9 cellular contexts compared by ENCODE assay signal in genomic region chr5:98796197-98796972, GRCh38.
DNase-seq lines count a peak whose midpoint lies in the region; ATAC-seq and FAIRE-seq lines count a peak whose summit lies in the region.
"Had no signal": no experiment of that assay in that cellular context is flagged by ENCODE, and none has a peak within 500 bp of the region (broad histone marks: within the 10 kb centered on the region; RNA-seq: fewer than 3 reads in every experiment).

No MANE protein-coding gene starts in this region.

- FAIRE-seq in GM19239 (lab: Jason Lieb, UNC), result peak; percentile 58
- FAIRE-seq: colon had no signal

- ATAC-seq in HG03378 (IDR thresholded peaks at IDR 0.05; ENCODE audit: unreplicated experiment), result peak; percentile 65

- DNase-seq in DMS 273 treated with DMSO at 0.1 percent for 48 hours (lab: John Stamatoyannopoulos, UW), result peak; percentile 32
- peak; percentile 29 for DNase-seq in GM19239 (ENCODE audit: insufficient read length, low spot score)
- DNase-seq in RKO (ENCODE audit: low spot score), result peak; percentile 83
- peak; percentile 58 for DNase-seq in amniotic epithelial cell (ENCODE audit: low read depth)
- DNase-seq in hippocampal formation (lab: John Stamatoyannopoulos, UW), result peak; percentile 2 to 28
- DNase-seq in stimulated activated CD4-positive, alpha-beta T cell treated with anti-CD3 and anti-CD28 coated beads, Interleukin-1b, Interleukin-23, amount 100 ng/mL, for 24 hours (ENCODE audit: low read depth in 4 of 4, low spot score in 1 of 4), result peak in 3 of 4 experiments; percentile 6 to 22 (median 20)
- DNase-seq in NCI-H446 treated with DMSO at 0.1 percent for 48 hours (lab: John Stamatoyannopoulos, UW), result no peak
